14 cellular contexts compared by ENCODE assay signal in the genomic region with DNA sequence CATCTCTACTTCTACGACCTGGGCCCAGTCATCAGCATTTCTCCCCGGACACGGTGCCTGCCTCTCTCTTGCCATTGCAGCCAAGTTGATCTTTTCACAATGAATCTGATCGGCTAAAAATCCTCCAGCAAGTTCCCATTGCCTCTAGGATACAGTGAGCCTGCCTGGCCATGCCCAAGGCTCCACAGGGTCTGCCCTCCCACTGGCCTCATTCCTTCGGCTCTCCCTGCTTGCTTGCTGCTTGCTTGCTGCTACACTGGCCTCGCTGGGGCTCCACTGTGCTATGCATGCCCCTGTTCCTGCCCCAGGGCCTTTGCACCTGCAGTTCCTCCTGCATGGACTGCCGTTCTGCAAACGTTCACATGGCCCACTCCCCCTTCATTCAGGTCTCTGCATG. TPM values are rescaled to one million over a fixed set of nuclear protein-coding genes. Genes with fewer than 3 reads are reported as not detected.
A peak's percentile ranks its signal among the peaks of the same experiment; 100 is the strongest.
DNase-seq lines count a peak whose midpoint lies in the region; ATAC-seq and TF ChIP-seq lines count a peak whose summit lies in the region.
"Had no signal": no experiment of that assay in that cellular context is flagged by ENCODE, and none has a peak within 500 bp of the region (broad histone marks: within the 10 kb centered on the region; RNA-seq: fewer than 3 reads in every experiment).

No MANE protein-coding gene starts in this region.

- no peak overlapping the region for H3K27ac Mint-ChIP-seq in stimulated activated naive CD8-positive, alpha-beta T cell treated with anti-CD3 and anti-CD28 coated beads, Interleukin-15, Interleukin-2, amounts not matched to agents 100 ng/mL and 50 ng/mL, for 24 hours
- peak overlapping the region; percentile 69 to 82 for H3K27ac Mint-ChIP-seq in natural killer cell treated with Interleukin-12 subunit alpha and Interleukin-12 subunit beta and Interleukin-15 and Interleukin-18, amount 100 ng/mL, for 72 hours

- H3K9me3 ChIP-seq in testis (no peaks in the 10 kb centered on the region), gastroesophageal sphincter (no peaks in the 10 kb centered on the region)
- H3K9me3 ChIP-seq: psoas muscle had no signal

- ATAC-seq in stimulated activated naive CD8-positive, alpha-beta T cell treated with anti-CD3 and anti-CD28 coated beads, Interleukin-15, Interleukin-2, amounts not matched to agents 100 U/mL and 50 U/mL, for 24 hours, result no peak
- no peak for ATAC-seq in natural killer cell treated with Interleukin-12 subunit alpha and Interleukin-12 subunit beta and Interleukin-15 and Interleukin-18, amount 100 ng/mL, for 72 hours
- no peak for ATAC-seq in gastroesophageal sphincter
- ATAC-seq: left colon, psoas muscle had no signal

- 88 to 92% methylated on average over 8 of the region's 8 CpGs for WGBS in testis, 2 donors
- WGBS in gastroesophageal sphincter (ENCODE audit: low coverage in 1 of 2), 2 donors, result 89 to 92% methylated on average over 5 of the region's 8 CpGs

- no peaks in the 10 kb centered on the region for H3K36me3 Mint-ChIP-seq in stimulated activated naive CD8-positive, alpha-beta T cell treated with anti-CD3 and anti-CD28 coated beads, Interleukin-15, Interleukin-2, amounts not matched to agents 100 ng/mL and 50 ng/mL, for 24 hours (ENCODE audit: low read depth)
- H3K36me3 Mint-ChIP-seq in natural killer cell treated with Interleukin-12 subunit alpha and Interleukin-12 subunit beta and Interleukin-15 and Interleukin-18, amount 100 ng/mL, for 72 hours, result no peaks in the 10 kb centered on the region

- peak overlapping the region; percentile 29 for H3K27ac ChIP-seq in angular gyrus (ENCODE audit: low read depth, low read length)
- H3K27ac ChIP-seq in testis, result no peak overlapping the region
- no peak overlapping the region for H3K27ac ChIP-seq in gastroesophageal sphincter
- H3K27ac ChIP-seq: KMS-11, psoas muscle, SK-N-MC had no signal

- TF ChIP-seq CTCF in testis (IDR thresholded peaks at IDR 0.05) (no peak), gastroesophageal sphincter (IDR thresholded peaks at IDR 0.05) (no peak)

- no peaks in the 10 kb centered on the region for H3K27me3 Mint-ChIP-seq in stimulated activated naive CD8-positive, alpha-beta T cell treated with anti-CD3 and anti-CD28 coated beads, Interleukin-15, Interleukin-2, amounts not matched to agents 100 ng/mL and 50 ng/mL, for 24 hours
- no peaks in the 10 kb centered on the region for H3K27me3 Mint-ChIP-seq in natural killer cell treated with Interleukin-12 subunit alpha and Interleukin-12 subunit beta and Interleukin-15 and Interleukin-18, amount 100 ng/mL, for 72 hours

- peak overlapping the region; percentile 15 for H3K4me3 Mint-ChIP-seq in stimulated activated naive CD8-positive, alpha-beta T cell treated with anti-CD3 and anti-CD28 coated beads, Interleukin-15, Interleukin-2, amounts not matched to agents 100 ng/mL and 50 ng/mL, for 24 hours
- peak overlapping the region; percentile 82 for H3K4me3 Mint-ChIP-seq in natural killer cell treated with Interleukin-12 subunit alpha and Interleukin-12 subunit beta and Interleukin-15 and Interleukin-18, amount 100 ng/mL, for 72 hours

- peaks cover 28% of the 10 kb centered on the region for H3K4me1 Mint-ChIP-seq in stimulated activated naive CD8-positive, alpha-beta T cell treated with anti-CD3 and anti-CD28 coated beads, Interleukin-15, Interleukin-2, amounts not matched to agents 100 ng/mL and 50 ng/mL, for 24 hours (ENCODE audit: low read depth)
- peaks cover 25 to 28% of the 10 kb centered on the region in 2 donors for H3K4me1 Mint-ChIP-seq in natural killer cell treated with Interleukin-12 subunit alpha and Interleukin-12 subunit beta and Interleukin-15 and Interleukin-18, amount 100 ng/mL, for 72 hours (ENCODE audit: low read depth in 2 of 2)

- no peaks in the 10 kb centered on the region for H3K27me3 ChIP-seq in testis
- H3K27me3 ChIP-seq in gastroesophageal sphincter, result no peaks in the 10 kb centered on the region

- H3K4me1 ChIP-seq in testis, result peaks cover 17% of the 10 kb centered on the region
- peaks cover 2 to 51% (median 17%) of the 10 kb centered on the region in 3 donors for H3K4me1 ChIP-seq in gastroesophageal sphincter

- H3K36me3 ChIP-seq in testis (ENCODE audit: low read depth, missing control alignments) (no peaks in the 10 kb centered on the region), gastroesophageal sphincter (peaks cover 0 to 50% of the 10 kb centered on the region in 2 donors)

- no peak for DNase-seq in stimulated activated naive CD8-positive, alpha-beta T cell treated with anti-CD3 and anti-CD28 coated beads, Interleukin-15, Interleukin-2, amounts not matched to agents 100 U/mL and 50 U/mL, for 24 hours
- DNase-seq in natural killer cell treated with Interleukin-12 subunit alpha and Interleukin-12 subunit beta and Interleukin-15 and Interleukin-18, amount 100 ng/mL, for 72 hours (ENCODE audit: low spot score), result no peak
- DNase-seq in NCI-H1694 treated with DMSO at 0.1 percent for 48 hours (lab: John Stamatoyannopoulos, UW), result no peak
- DNase-seq in NCI-H1694 (lab: John Stamatoyannopoulos, UW), result no peak
- no peak for DNase-seq in testis
- DNase-seq: NCI-H187 treated with DMSO at 0.1 percent for 48 hours; stimulated activated CD4-positive, alpha-beta T cell treated with anti-CD3 and anti-CD28 coated beads, Interleukin-4, amount 100 ng/mL, for 4 hours had no signal

- H3K9me3 Mint-ChIP-seq in stimulated activated naive CD8-positive, alpha-beta T cell treated with anti-CD3 and anti-CD28 coated beads, Interleukin-15, Interleukin-2, amounts not matched to agents 100 ng/mL and 50 ng/mL, for 24 hours, result no peaks in the 10 kb centered on the region
- H3K9me3 Mint-ChIP-seq in natural killer cell treated with Interleukin-12 subunit alpha and Interleukin-12 subunit beta and Interleukin-15 and Interleukin-18, amount 100 ng/mL, for 72 hours, result no peaks in the 10 kb centered on the region

- intact Hi-C loops in testis (cut with DNase I; ENCODE audit: low total_unique reads), result no loop called here

- no peak for TF ChIP-seq EP300 in gastroesophageal sphincter (IDR thresholded peaks at IDR 0.05)

- no peak overlapping the region for H3K4me3 ChIP-seq in testis
- H3K4me3 ChIP-seq in gastroesophageal sphincter, result no peak overlapping the region
- H3K4me3 ChIP-seq: SK-N-MC had no signal

- no peak for TF ChIP-seq POLR2A in testis (IDR thresholded peaks at IDR 0.05)
- no peak for TF ChIP-seq POLR2A in gastroesophageal sphincter (IDR thresholded peaks at IDR 0.05)

RNA-seq across cellular contexts. Expression of gene ABTB1, which starts 2.0 kb away (rescaled TPM):
- 10 to 100 TPM; 16.9 to 18.3 TPM for total RNA-seq in natural killer cell treated with Interleukin-12 subunit alpha and Interleukin-12 subunit beta and Interleukin-15 and Interleukin-18, amount 100 ng/mL, for 72 hours
- total RNA-seq in testis (10 to 100 TPM; 28.7 to 39.1 TPM), gastroesophageal sphincter (10 to 100 TPM; 25.3 to 50.3 (median 35.8) TPM)
- polyA plus RNA-seq in testis (ENCODE audit: insufficient read depth, low read depth, low replicate concordance), result 16.7 TPM

RNA-seq across cellular contexts. Expression of gene PODXL2, which starts 45.8 kb away (rescaled TPM):
- 1 to 10 TPM; 3.1 to 3.4 TPM for total RNA-seq in natural killer cell treated with Interleukin-12 subunit alpha and Interleukin-12 subunit beta and Interleukin-15 and Interleukin-18, amount 100 ng/mL, for 72 hours
- 10 to 100 TPM; 71.9 to 88.8 TPM for total RNA-seq in testis
- polyA plus RNA-seq in testis (ENCODE audit: insufficient read depth, low read depth, low replicate concordance), result 51.3 TPM
- total RNA-seq in gastroesophageal sphincter, result 1 to 10 TPM; 1.9 to 2.8 (median 2.3) TPM

Comparison
In these comparisons a context has a peak if more than half of its experiments do, and no peak if none do; other contexts are left out.
1. RNA of gene PODXL2, which starts 45.8 kb away (total RNA-seq): 71.9 to 88.8 TPM in testis; 3.1 to 3.4 TPM in natural killer cell treated with Interleukin-12 subunit alpha and Interleukin-12 subunit beta and Interleukin-15 and Interleukin-18, amount 100 ng/mL, for 72 hours and 1.9 to 2.8 TPM in gastroesophageal sphincter; every median in the first group is over 10 times any median in the second.